Comparison of ENCODE assay signal across 10 cellular contexts in genomic region chr13:33797622-33798021, GRCh38. TPM values are rescaled to one million over a fixed set of nuclear protein-coding genes. Genes with fewer than 3 reads are reported as not detected.
DNase-seq lines count a peak whose midpoint lies in the region; TF ChIP-seq lines count a peak whose summit lies in the region.
"Had no signal": no experiment of that assay in that cellular context is flagged by ENCODE, and none has a peak within 500 bp of the region (broad histone marks: within the 10 kb centered on the region; RNA-seq: fewer than 3 reads in every experiment).

No MANE protein-coding gene starts in this region.

- H3F3A ChIP-seq in SU-DHL-6 (ENCODE audit: insufficient read depth), result peaks cover 42% of the 10 kb centered on the region

- H3K9me3 ChIP-seq in SU-DHL-6 (ENCODE audit: insufficient read depth, low read length) (no peaks in the 10 kb centered on the region), left ventricle myocardium inferior (replicated peaks) (peaks cover 7% of the 10 kb centered on the region)

- H3K27ac ChIP-seq in SU-DHL-6 (ENCODE audit: low read depth, low read length), result peak overlapping the region; percentile 75
- H3K27ac ChIP-seq in left ventricle myocardium inferior (replicated peaks), result peak overlapping the region; percentile 84

- intact Hi-C loops in left ventricle myocardium inferior (cut with micrococcal nuclease), result no loop called here

- H3K79me2 ChIP-seq in SU-DHL-6 (ENCODE audit: insufficient read depth, low read length), result no peaks in the 10 kb centered on the region

- H4K20me1 ChIP-seq in SU-DHL-6 (ENCODE audit: low read depth, low read length), result no peaks in the 10 kb centered on the region

- peak overlapping the region; percentile 59 for H3K4me2 ChIP-seq in SU-DHL-6 (ENCODE audit: low read depth, low read length, poor library complexity, severe bottlenecking)

- peaks cover 33% of the 10 kb centered on the region for H3K4me1 ChIP-seq in left ventricle myocardium inferior

- DNase-seq in H4 (ENCODE audit: low spot score) (peak; percentile 33), left ventricle myocardium inferior (no peak), superior temporal gyrus (ENCODE audit: extremely low spot score) (peak; percentile 56), SIG-M5 (lab: John Stamatoyannopoulos, UW) (no peak), SW480 (ENCODE audit: low spot score) (no peak), NCI-H748 treated with DMSO at 0.1 percent for 48 hours (lab: John Stamatoyannopoulos, UW) (no peak), NCI-H524 treated with DMSO at 0.1 percent for 48 hours (lab: John Stamatoyannopoulos, UW) (no peak)
- DNase-seq: kidney glomerular epithelial cell, SHP77 had no signal

- no peaks in the 10 kb centered on the region for H3K9me2 ChIP-seq in SU-DHL-6 (replicated peaks; ENCODE audit: insufficient read depth, low read length)

- H3K36me3 ChIP-seq in SU-DHL-6 (ENCODE audit: low read length), result no peaks in the 10 kb centered on the region
- H3K36me3 ChIP-seq in left ventricle myocardium inferior, result no peaks in the 10 kb centered on the region

- TF ChIP-seq CTCF in SU-DHL-6 (IDR thresholded peaks at IDR 0.05; ENCODE audit: insufficient read depth, low read length, poor library complexity, severe bottlenecking) (no peak), left ventricle myocardium inferior (IDR thresholded peaks at IDR 0.05; ENCODE audit: borderline replicate concordance) (no peak)

- H3K4me3 ChIP-seq in SU-DHL-6 (ENCODE audit: insufficient read depth, low read length, poor library complexity, severe bottlenecking) (peak overlapping the region; percentile 15), left ventricle myocardium inferior (peak overlapping the region; percentile 49)

- peak overlapping the region; percentile 48 for H3K9ac ChIP-seq in SU-DHL-6 (ENCODE audit: low read length)

- H3K27me3 ChIP-seq in SU-DHL-6 (ENCODE audit: low read length), result no peaks in the 10 kb centered on the region
- no peaks in the 10 kb centered on the region for H3K27me3 ChIP-seq in left ventricle myocardium inferior (ENCODE audit: low read depth)

- peak overlapping the region; percentile 78 for H2AFZ ChIP-seq in SU-DHL-6 (ENCODE audit: low read depth, low read length, severe bottlenecking)

RNA-seq across cellular contexts. Expression of gene RFC3, which starts 20.3 kb away (rescaled TPM):
- 38.2 and 41.5 TPM in 2 replicates for total RNA-seq in H4 (2014; rRNA removed; shearing (Covaris generic))
- 4.2 TPM for total RNA-seq in left ventricle myocardium inferior

Comparison
In these comparisons a context has a peak if more than half of its experiments do, and no peak if none do; other contexts are left out.
1. DNase-seq: peak in H4 (single experiment) and superior temporal gyrus (single experiment); none in left ventricle myocardium inferior (single experiment), SIG-M5 (single experiment), SW480 (single experiment), NCI-H748 treated with DMSO at 0.1 percent for 48 hours (single experiment) and NCI-H524 treated with DMSO at 0.1 percent for 48 hours (single experiment).